Comparison of ENCODE assay signal across 9 cellular contexts in genomic region chr9:95515272-95516113, GRCh38. TPM values are rescaled to one million over a fixed set of nuclear protein-coding genes. Genes with fewer than 3 reads are reported as not detected.
DNase-seq lines count a peak whose midpoint lies in the region; ATAC-seq, FAIRE-seq and TF ChIP-seq lines count a peak whose summit lies in the region.
"Had no signal": no experiment of that assay in that cellular context is flagged by ENCODE, and none has a peak within 500 bp of the region (broad histone marks: within the 10 kb centered on the region; RNA-seq: fewer than 3 reads in every experiment).

No MANE protein-coding gene starts in this region.

- peaks cover 20% of the 10 kb centered on the region for H3K4me1 ChIP-seq in mesodermal cell (ENCODE audit: control insufficient read depth, insufficient read depth, low read length, poor library complexity, severe bottlenecking)
- H3K4me1 ChIP-seq in upper lobe of left lung, result peaks cover 13 to 35% (median 23%) of the 10 kb centered on the region in 4 donors

- H3K27ac ChIP-seq in RWPE1 (peak overlapping the region; percentile 65), mesodermal cell (ENCODE audit: low read depth, low read length, severe bottlenecking) (no peak overlapping the region), upper lobe of left lung (peak overlapping the region in 1 of 4 donors; percentile 46)

- POLR2A ChIA-PET in RWPE1 (lab: Yijun Ruan, JAX; ENCODE audit: low non-redundant PET), result no interaction called here

- TF ChIP-seq EP300 in upper lobe of left lung (IDR thresholded peaks at IDR 0.05), result no peak

- FAIRE-seq in HTR-8/SVneo (lab: Jason Lieb, UNC), result no peak
- FAIRE-seq: G401.6 had no signal

- H3K9me3 ChIP-seq in mesodermal cell (ENCODE audit: control insufficient read depth, low read length) (peaks cover 5% of the 10 kb centered on the region), upper lobe of left lung (peaks cover 0 to 3% (median 0%) of the 10 kb centered on the region in 4 donors)

- no peak for TF ChIP-seq POLR2A in upper lobe of left lung (IDR thresholded peaks at IDR 0.05)

- ATAC-seq in upper lobe of left lung (ENCODE audit: low FRiP score in 2 of 2) (no peak), GM18858 (IDR thresholded peaks at IDR 0.05; ENCODE audit: unreplicated experiment) (no peak)

- CTCF ChIA-PET in RWPE1 (lab: Yijun Ruan, JAX), result interaction anchor here (0.7 kb wide), 1 partner anchor 228 kb away, joined by 4 read pairs; no protein-coding TSS in a partner anchor

- DNase-seq in NCI-H2081 (lab: John Stamatoyannopoulos, UW) (peak; percentile 47 to 73), NCI-H2081 treated with DMSO at 0.1 percent for 48 hours (lab: John Stamatoyannopoulos, UW) (no peak), RWPE1 (ENCODE audit: low spot score) (no peak), upper lobe of left lung (peak in 1 of 2 donors; percentile 86), HTR-8/SVneo (ENCODE audit: insufficient read length, low spot score) (no peak)
- peak; percentile 26 for DNase-seq in central memory CD4-positive, alpha-beta T cell

- 1 to 7% methylated on average over 21 to 36 of the region's 48 CpGs for WGBS in mesodermal cell (ENCODE audit: insufficient coverage in 2 of 2), 2 experiments
- 14 to 31% methylated on average over 18 to 43 of the region's 48 CpGs for WGBS in upper lobe of left lung, 2 donors

- no peak for TF ChIP-seq CTCF in RWPE1 (conservative IDR thresholded peaks at IDR 0.05; ENCODE audit: low read depth)
- TF ChIP-seq CTCF in upper lobe of left lung (IDR thresholded peaks at IDR 0.05), result no peak

- H3K27me3 ChIP-seq in upper lobe of left lung, result peaks cover 0 to 6% (median 0%) of the 10 kb centered on the region in 4 donors

- peak overlapping the region; percentile 56 for H3K4me3 ChIP-seq in mesodermal cell (ENCODE audit: extremely low read depth, insufficient read depth, low read length, poor library complexity, severe bottlenecking)
- H3K4me3 ChIP-seq in upper lobe of left lung, result peak overlapping the region; percentile 17 to 65 (median 58)

- H3K36me3 ChIP-seq in mesodermal cell (ENCODE audit: control insufficient read depth, insufficient read depth, low read length), result no peaks in the 10 kb centered on the region
- H3K36me3 ChIP-seq in upper lobe of left lung, result no peaks in the 10 kb centered on the region

RNA-seq across cellular contexts. Expression of gene PTCH1, which starts 1.3 kb away (rescaled TPM):
- polyA plus RNA-seq in mesodermal cell (2013, experiment 1 of 2), result 18.2 TPM
- polyA plus RNA-seq in mesodermal cell (2013, experiment 2 of 2), result 15.8 TPM
- total RNA-seq in upper lobe of left lung, result 10 to 100 TPM in 5 of 6 donors, 1 to 10 TPM in 1; 7.4 to 28.0 (median 13.9) TPM

Comparison
In these comparisons a context has a peak if more than half of its experiments do, and no peak if none do; other contexts are left out.
1. DNase-seq: peak in NCI-H2081 (2 of 2) and central memory CD4-positive, alpha-beta T cell (single experiment); none in NCI-H2081 treated with DMSO at 0.1 percent for 48 hours (single experiment), RWPE1 (single experiment) and HTR-8/SVneo (single experiment).